15 cellular contexts compared by ENCODE assay signal in genomic region chr14:82009076-82009475, GRCh38.
A peak's percentile ranks its signal among the peaks of the same experiment; 100 is the strongest.
DNase-seq lines count a peak whose midpoint lies in the region; FAIRE-seq and TF ChIP-seq lines count a peak whose summit lies in the region.
"Had no signal": no experiment of that assay in that cellular context is flagged by ENCODE, and none has a peak within 500 bp of the region (broad histone marks: within the 10 kb centered on the region; RNA-seq: fewer than 3 reads in every experiment).

No MANE protein-coding gene starts in this region.

- H3K4me3 Mint-ChIP-seq in nephron = no peak overlapping the region
- H3K4me3 Mint-ChIP-seq in CD8-positive, alpha-beta memory T cell = no peak overlapping the region

- no peaks in the 10 kb centered on the region for H3K36me3 ChIP-seq in CD8-positive, alpha-beta memory T cell (ENCODE audit: insufficient read depth, low read length)
- H3K36me3 ChIP-seq: thoracic aorta had no signal

- CTCF ChIA-PET in CD8-positive, alpha-beta memory T cell (lab: Charles Lee) = interaction anchor here (1.1 kb wide), 1 partner anchor 16 kb away, joined by 3 read pairs; no protein-coding TSS in a partner anchor

- in situ Hi-C loops in SK-MEL-5 (cut with HindIII; ENCODE audit: low pct_unique_long_range_greater_than_20kb, low sequenced_read_pairs) = no loop called here

- H3K4me1 ChIP-seq in CD8-positive, alpha-beta memory T cell (ENCODE audit: insufficient read depth, low read length) = no peaks in the 10 kb centered on the region

- peaks cover 15% of the 10 kb centered on the region for H3K9me3 Mint-ChIP-seq in nephron
- H3K9me3 Mint-ChIP-seq in CD8-positive, alpha-beta memory T cell = peaks cover 4 to 22% (median 6%) of the 10 kb centered on the region in 5 donors

- no peaks in the 10 kb centered on the region for H3K27me3 Mint-ChIP-seq in nephron (ENCODE audit: low read depth)
- H3K27me3 Mint-ChIP-seq in CD8-positive, alpha-beta memory T cell = no peaks in the 10 kb centered on the region

- no peaks in the 10 kb centered on the region for H3K36me3 Mint-ChIP-seq in nephron (ENCODE audit: low read depth)
- H3K36me3 Mint-ChIP-seq in CD8-positive, alpha-beta memory T cell = peaks cover 0 to 2% (median 0%) of the 10 kb centered on the region in 3 donors

- H3K9me3 ChIP-seq in CD8-positive, alpha-beta memory T cell (ENCODE audit: low read length) = no peaks in the 10 kb centered on the region
- H3K9me3 ChIP-seq: thoracic aorta had no signal

- H3K4me3 ChIP-seq in Jurkat, Clone E6-1 (ENCODE audit: low read length) = no peak overlapping the region
- H3K4me3 ChIP-seq in CD8-positive, alpha-beta memory T cell (ENCODE audit: low read length) = no peak overlapping the region
- H3K4me3 ChIP-seq: SK-N-MC, thoracic aorta had no signal

- H3K27me3 ChIP-seq in CD8-positive, alpha-beta memory T cell (ENCODE audit: insufficient read depth, low read length, poor library complexity, severe bottlenecking) = no peaks in the 10 kb centered on the region

- peak in 2 of 3 experiments; percentile 25 to 34 for DNase-seq in NCI-H1417 (lab: John Stamatoyannopoulos, UW)
- DNase-seq in NCI-H1417 treated with DMSO at 0.1 percent for 48 hours (lab: John Stamatoyannopoulos, UW) = no peak
- peak; percentile 22 for DNase-seq in Jurkat, Clone E6-1 (ENCODE audit: low read depth, low spot score)
- DNase-seq in SK-MEL-5 (ENCODE audit: low read depth, low spot score) = peak; percentile 66
- DNase-seq in GM19239 (ENCODE audit: insufficient read length, low spot score) = no peak
- no peak for DNase-seq in NCI-H774 (lab: John Stamatoyannopoulos, UW)
- no peak for DNase-seq in CD8-positive, alpha-beta memory T cell
- DNase-seq: activated CD4-positive, alpha-beta T cell treated with anti-CD3 and anti-CD28 coated beads for 48 hours; activated effector memory CD4-positive, alpha-beta T cell treated with anti-CD3 and anti-CD28 coated beads, Interleukin-2, amount 50 U/mL, for 16 hours; EL; NCI-H2029 treated with DMSO at 0.1 percent for 48 hours had no signal

- H3K27ac ChIP-seq in CD8-positive, alpha-beta memory T cell (ENCODE audit: low read depth, low read length) = no peak overlapping the region
- H3K27ac ChIP-seq: SK-N-MC, thoracic aorta had no signal

- no peak overlapping the region for H3K27ac Mint-ChIP-seq in nephron
- H3K27ac Mint-ChIP-seq in CD8-positive, alpha-beta memory T cell = no peak overlapping the region

- POLR2A ChIA-PET in CD8-positive, alpha-beta memory T cell (lab: Charles Lee) = no interaction called here

- peak; percentile 5 to 16 (median 9) for TF ChIP-seq CTCF in nephron (IDR thresholded peaks at IDR 0.05; ENCODE audit: unreplicated experiment in 3 of 3)

- no peaks in the 10 kb centered on the region for H3K4me1 Mint-ChIP-seq in nephron
- H3K4me1 Mint-ChIP-seq in CD8-positive, alpha-beta memory T cell = no peaks in the 10 kb centered on the region

- FAIRE-seq in GM19239 (lab: Jason Lieb, UNC) = no peak
- FAIRE-seq: endothelial cell of umbilical vein had no signal

Comparison
In these comparisons a context has a peak if more than half of its experiments do, and no peak if none do; other contexts are left out.
1. DNase-seq: peak in NCI-H1417 (2 of 3), Jurkat, Clone E6-1 (single experiment) and SK-MEL-5 (single experiment); none in NCI-H1417 treated with DMSO at 0.1 percent for 48 hours (single experiment), GM19239 (single experiment), NCI-H774 (single experiment) and CD8-positive, alpha-beta memory T cell (0 of 5).